8 cellular contexts compared by ENCODE assay signal in the genomic region with DNA sequence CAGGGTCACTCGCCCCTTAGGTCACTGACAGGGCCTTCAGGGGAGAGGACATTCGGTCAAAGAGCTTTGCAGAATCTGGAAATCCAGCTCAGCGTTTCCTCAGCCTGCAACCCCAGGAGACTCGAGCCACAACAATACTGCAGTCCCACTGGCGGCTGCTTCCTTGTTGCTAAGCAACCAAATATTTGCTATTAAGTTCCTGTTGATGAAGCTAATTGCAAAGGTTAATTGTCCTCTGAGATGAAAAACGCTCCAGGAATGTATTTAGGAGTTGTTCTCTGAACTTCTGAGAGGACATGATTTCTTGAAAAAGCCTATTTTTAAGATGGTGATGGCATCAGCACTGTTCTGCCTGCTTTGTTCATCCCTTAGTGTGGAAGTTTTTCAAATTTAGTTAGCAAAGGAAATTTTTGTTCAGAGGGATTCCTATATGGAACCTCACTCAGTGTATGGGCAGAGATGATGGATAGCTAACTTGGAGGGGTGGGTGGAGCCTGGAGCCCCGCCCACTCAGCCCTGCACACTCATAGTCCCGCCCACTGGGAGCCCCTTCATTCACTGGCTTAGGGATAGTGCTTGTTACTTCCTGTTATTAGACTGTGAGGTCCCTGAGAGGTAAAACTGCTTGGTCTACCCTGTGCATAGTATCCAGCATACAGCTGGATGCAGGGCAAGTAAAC.
DNase-seq lines count a peak whose midpoint lies in the region; ATAC-seq and TF ChIP-seq lines count a peak whose summit lies in the region.

No MANE protein-coding gene starts in this region.

- ATAC-seq in GM21447 (IDR thresholded peaks at IDR 0.05; ENCODE audit: unreplicated experiment) (peak; percentile 63), mucosa of descending colon (peak; percentile 58), aorta (ENCODE audit: low FRiP score) (peak; percentile 76)

- H3K36me3 ChIP-seq in mucosa of descending colon (ENCODE audit: low read depth): no peaks in the 10 kb centered on the region
- H3K36me3 ChIP-seq in aorta (ENCODE audit: control insufficient read depth in 1 of 2, insufficient read depth in 2 of 2, low read length in 1 of 2): no peaks in the 10 kb centered on the region

- no peaks in the 10 kb centered on the region for H3K27me3 ChIP-seq in aorta (ENCODE audit: control insufficient read depth in 1 of 2, insufficient read depth in 2 of 2, low read length in 1 of 2)

- TF ChIP-seq CTCF in mucosa of descending colon (IDR thresholded peaks at IDR 0.05): no peak

- 23 to 28% methylated on average over 8 of the region's 8 CpGs for whole genome bisulfite sequencing in aorta, 2 donors

- H3K9me3 ChIP-seq in mucosa of descending colon: no peaks in the 10 kb centered on the region
- no peaks in the 10 kb centered on the region for H3K9me3 ChIP-seq in aorta (ENCODE audit: control insufficient read depth, low read length)

- H3K4me3 ChIP-seq in mucosa of descending colon (no peak overlapping the region), aorta (ENCODE audit: low read length in 2 of 2) (no peak overlapping the region)

- peak overlapping the region; percentile 49 for H3K27ac ChIP-seq in cingulate gyrus (ENCODE audit: low read depth, low read length)
- peak overlapping the region in 1 of 2 donors; percentile 16 for H3K27ac ChIP-seq in aorta (ENCODE audit: low read depth in 1 of 2, low read length in 2 of 2)

- intact Hi-C loops in mucosa of descending colon (cut with DNase I, micrococcal nuclease): no loop called here
- intact Hi-C loops in aorta (cut with DNase I): no loop called here

- DNase-seq in DMS153 (lab: John Stamatoyannopoulos, UW): peak; percentile 83
- peak; percentile 73 for DNase-seq in NCI-H774 (lab: John Stamatoyannopoulos, UW)
- peak in 1 of 3 donors; percentile 23 for DNase-seq in mucosa of descending colon
- DNase-seq in aorta: peak in 1 of 2 donors; percentile 82
- DNase-seq in GOT3 (lab: John Stamatoyannopoulos, UW): no peak
- no peak for DNase-seq in GM03348 (ENCODE audit: low spot score)

- H3K4me1 ChIP-seq in mucosa of descending colon (ENCODE audit: low read depth) (peaks cover 3% of the 10 kb centered on the region), aorta (ENCODE audit: control insufficient read depth in 1 of 2, insufficient read depth in 2 of 2, low read length in 2 of 2) (no peaks in the 10 kb centered on the region)

Comparison
In these comparisons a context has a peak if more than half of its experiments do, and no peak if none do; other contexts are left out.
1. DNase-seq: peak in DMS153 (single experiment) and NCI-H774 (single experiment); none in GOT3 (single experiment) and GM03348 (single experiment).
2. Peak in every context shown above with its lines, with median percentiles within 50 percentile points of each other: ATAC-seq.